ENCODE assay signal across 27 cellular contexts in the genomic region with DNA sequence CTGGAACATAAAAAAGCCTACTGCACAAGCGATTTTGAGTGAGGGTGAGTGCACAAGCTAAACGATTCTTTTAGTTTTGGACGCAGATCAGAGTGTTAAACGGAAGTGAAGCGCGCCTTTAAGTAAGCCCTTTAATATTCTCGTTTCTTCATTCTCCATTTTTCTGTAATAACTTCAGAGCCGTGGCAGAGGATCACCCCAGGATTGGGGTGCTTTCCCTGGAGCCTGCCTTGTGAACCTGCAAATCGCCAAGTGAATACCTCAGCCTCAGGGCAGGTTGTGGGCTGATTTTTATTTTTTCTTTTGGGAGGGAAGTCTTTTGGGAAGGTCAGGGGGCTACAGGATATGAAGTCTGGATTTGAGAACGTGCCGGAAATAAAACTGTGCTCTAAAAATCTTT. TPM values are rescaled to one million over a fixed set of nuclear protein-coding genes. Genes with fewer than 3 reads are reported as not detected.
DNase-seq lines count a peak whose midpoint lies in the region; ATAC-seq and TF ChIP-seq lines count a peak whose summit lies in the region.
"Had no signal": no experiment of that assay in that cellular context is flagged by ENCODE, and none has a peak within 500 bp of the region (broad histone marks: within the 10 kb centered on the region; RNA-seq: fewer than 3 reads in every experiment).

No MANE protein-coding gene starts in this region.

- H3K4me1 ChIP-seq in OCI-LY7 (ENCODE audit: insufficient read depth, low read length, poor library complexity, severe bottlenecking) (peaks cover 63% of the 10 kb centered on the region), osteoblast (ENCODE audit: insufficient read depth, low read length) (peaks cover 15% of the 10 kb centered on the region)

- no peaks in the 10 kb centered on the region for H4K20me1 ChIP-seq in OCI-LY7 (ENCODE audit: insufficient read depth, low read length)
- peaks cover 5% of the 10 kb centered on the region for H4K20me1 ChIP-seq in osteoblast (ENCODE audit: insufficient read depth, low read length)

- no peaks in the 10 kb centered on the region for H3K9me3 Mint-ChIP-seq in stimulated activated naive CD8-positive, alpha-beta T cell treated with anti-CD3 and anti-CD28 coated beads, Interleukin-15, amount 100 ng/mL, for 72 hours

- H3K4me3 ChIP-seq in OCI-LY7 (ENCODE audit: low read depth, low read length, poor library complexity, severe bottlenecking): peak overlapping the region; percentile 88
- no peak overlapping the region for H3K4me3 ChIP-seq in osteoblast (ENCODE audit: insufficient read depth, low read length)
- H3K4me3 ChIP-seq: MG63 had no signal

- peaks cover 22% of the 10 kb centered on the region; the same call in 1 of the 2 replicates for H3K79me2 ChIP-seq in OCI-LY7 (ENCODE audit: insufficient read depth, low read depth, low read length)
- no peaks in the 10 kb centered on the region for H3K79me2 ChIP-seq in osteoblast (ENCODE audit: insufficient read depth, low read length)

- intact Hi-C loops in OCI-LY7 (cut with micrococcal nuclease; ENCODE audit: unreplicated experiment): no loop called here

- CTCF ChIA-PET in OCI-LY7 (lab: Charles Lee; ENCODE audit: unreplicated experiment): no interaction called here

- peaks cover 42% of the 10 kb centered on the region for H3K4me1 Mint-ChIP-seq in stimulated activated naive CD8-positive, alpha-beta T cell treated with anti-CD3 and anti-CD28 coated beads, Interleukin-15, amount 100 ng/mL, for 72 hours

- TF ChIP-seq CTCF in OCI-LY7 (conservative IDR thresholded peaks at IDR 0.05; ENCODE audit: low read length): no peak
- TF ChIP-seq CTCF in osteoblast (IDR thresholded peaks at IDR 0.05; ENCODE audit: extremely low read depth, low read depth, low read length): no peak

- H3K4me2 ChIP-seq in OCI-LY7 (ENCODE audit: low read length) (peak overlapping the region; percentile 81), osteoblast (ENCODE audit: insufficient read depth, low read length) (no peak overlapping the region)

- no peak overlapping the region for H2AFZ ChIP-seq in OCI-LY7 (ENCODE audit: low read length)
- no peak overlapping the region for H2AFZ ChIP-seq in osteoblast (ENCODE audit: low read length)

- H3K27me3 ChIP-seq in osteoblast (ENCODE audit: insufficient read depth, low read length): peaks cover 96% of the 10 kb centered on the region

- POLR2A ChIA-PET in OCI-LY7 (lab: Charles Lee): interaction anchor here (0.6 to 7.6 kb wide), 8 partner anchors 16 to 335 kb away, joined by 3 to 119 read pairs (median 7); no protein-coding TSS in a partner anchor

- H3K4me3 Mint-ChIP-seq in stimulated activated naive CD8-positive, alpha-beta T cell treated with anti-CD3 and anti-CD28 coated beads, Interleukin-15, amount 100 ng/mL, for 72 hours: no peak overlapping the region

- H3K27ac ChIP-seq in OCI-LY7 (ENCODE audit: low read depth, low read length, poor library complexity, severe bottlenecking) (no peak overlapping the region), osteoblast (ENCODE audit: low read depth, low read length) (no peak overlapping the region)
- H3K27ac ChIP-seq: 22Rv1, RWPE1 had no signal

- H3K27me3 Mint-ChIP-seq in stimulated activated naive CD8-positive, alpha-beta T cell treated with anti-CD3 and anti-CD28 coated beads, Interleukin-15, amount 100 ng/mL, for 72 hours: peaks cover 96% of the 10 kb centered on the region

- H3K9me3 ChIP-seq in OCI-LY7 (ENCODE audit: low read length) (no peaks in the 10 kb centered on the region), osteoblast (ENCODE audit: low read depth, low read length) (no peaks in the 10 kb centered on the region)
- H3K9me3 ChIP-seq: MG63 had no signal

- H3K27ac Mint-ChIP-seq in stimulated activated naive CD8-positive, alpha-beta T cell treated with anti-CD3 and anti-CD28 coated beads, Interleukin-15, amount 100 ng/mL, for 72 hours: no peak overlapping the region
- H3K27ac Mint-ChIP-seq: CD4-positive, alpha-beta memory T cell had no signal

- H3K36me3 ChIP-seq in OCI-LY7 (ENCODE audit: insufficient read depth, low read length): no peaks in the 10 kb centered on the region
- H3K36me3 ChIP-seq in osteoblast (ENCODE audit: insufficient read depth, low read length): no peaks in the 10 kb centered on the region
- H3K36me3 ChIP-seq: MG63 had no signal

- BruUV-seq in OCI-LY7 (replicated peaks; lab: Mats Ljungman, UMichigan): no TSS peak

- peak; percentile 19 for DNase-seq in activated effector memory CD4-positive, alpha-beta T cell treated with anti-CD3 and anti-CD28 coated beads, Interleukin-2, amount 50 U/mL, for 16 hours
- DNase-seq in activated effector memory CD4-positive, alpha-beta T cell treated with Interleukin-2 at 50 U/mL for 16 hours: no peak
- DNase-seq in OCI-LY7 (ENCODE audit: low spot score) (no peak), osteoblast (ENCODE audit: insufficient read length, low spot score, missing footprints) (peak; percentile 44), left lobe of liver (ENCODE audit: low spot score) (no peak)
- no peak for DNase-seq in stimulated activated naive CD8-positive, alpha-beta T cell treated with anti-CD3 and anti-CD28 coated beads, Interleukin-15, amount 100 ng/mL, for 72 hours
- DNase-seq: C1 segment of cervical spinal cord; CD4-positive, alpha-beta memory T cell; COR-L47; DMS53; GOT3; HCEC 1CT; KG1; MG63; NCI-H1105 treated with DMSO at 0.1 percent for 48 hours; NCI-H146; NCI-H1930; NCI-H446; NCI-H524 treated with DMSO at 0.1 percent for 48 hours; NCI-H82; NK-92 treated with Interleukin-12 subunit alpha and Interleukin-12 subunit beta, amount 100 ng/mL, for 24 hours; SHP77 had no signal

- no peak for ATAC-seq in GM21515 (IDR thresholded peaks at IDR 0.05; ENCODE audit: unreplicated experiment)
- ATAC-seq in GM18498 (IDR thresholded peaks at IDR 0.05; ENCODE audit: unreplicated experiment): no peak
- ATAC-seq in stimulated activated naive CD8-positive, alpha-beta T cell treated with anti-CD3 and anti-CD28 coated beads, Interleukin-15, amount 100 ng/mL, for 72 hours: no peak
- ATAC-seq in left lobe of liver: no peak

- H3K9me2 ChIP-seq in OCI-LY7 (ENCODE audit: insufficient read depth, low read length): no peaks in the 10 kb centered on the region

RNA-seq across cellular contexts. Expression of a gene that starts 5.0 kb away (rescaled TPM):
- total RNA-seq in OCI-LY7 (2014; rRNA removed; shearing (Covaris generic)): 50.4 and 62.5 TPM in 2 replicates
- total RNA-seq in OCI-LY7 (2022): 141 and 148 TPM in 2 replicates
- total RNA-seq in osteoblast: under 0.01 TPM in 1 of 2 replicates, not detected in the other
- total RNA-seq in left lobe of liver: 0.05 TPM
- total RNA-seq: CD4-positive, alpha-beta memory T cell; SK-MEL-5 had no signal

Comparison
In these comparisons a context has a peak if more than half of its experiments do, and no peak if none do; other contexts are left out.
1. DNase-seq: peak in activated effector memory CD4-positive, alpha-beta T cell treated with anti-CD3 and anti-CD28 coated beads, Interleukin-2, amount 50 U/mL, for 16 hours (single experiment) and osteoblast (single experiment); none in activated effector memory CD4-positive, alpha-beta T cell treated with Interleukin-2 at 50 U/mL for 16 hours (single experiment), OCI-LY7 (single experiment), stimulated activated naive CD8-positive, alpha-beta T cell treated with anti-CD3 and anti-CD28 coated beads, Interleukin-15, amount 100 ng/mL, for 72 hours (0 of 2) and left lobe of liver (single experiment).
2. RNA of a gene that starts 5.0 kb away (total RNA-seq): 50.4 to 148 TPM in OCI-LY7; 0.05 TPM in left lobe of liver (single experiment) and under 0.01 TPM in osteoblast; every median in the first group is over 10 times any median in the second.